ENCODE assay signal across 8 cellular contexts in genomic region chr9:2018162-2018643, GRCh38. TPM values are rescaled to one million over a fixed set of nuclear protein-coding genes. Genes with fewer than 3 reads are reported as not detected.
DNase-seq lines count a peak whose midpoint lies in the region; ATAC-seq and TF ChIP-seq lines count a peak whose summit lies in the region.

No MANE protein-coding gene starts in this region.

- no peaks in the 10 kb centered on the region for H3K9me3 Mint-ChIP-seq in stimulated activated naive CD8-positive, alpha-beta T cell treated with anti-CD3 and anti-CD28 coated beads, Interleukin-15, Interleukin-2, amounts not matched to agents 100 ng/mL and 50 ng/mL, for 24 hours

- H3K4me1 Mint-ChIP-seq in stimulated activated naive CD8-positive, alpha-beta T cell treated with anti-CD3 and anti-CD28 coated beads, Interleukin-15, Interleukin-2, amounts not matched to agents 100 ng/mL and 50 ng/mL, for 24 hours (ENCODE audit: low read depth) = peaks cover 61% of the 10 kb centered on the region

- peak overlapping the region; percentile 87 to 99 (median 99) for H3K27ac ChIP-seq in adrenal gland
- peak overlapping the region; percentile 96 to 99 (median 96) for H3K27ac ChIP-seq in right lobe of liver
- H3K27ac ChIP-seq in transverse colon = peak overlapping the region; percentile 95 to 99 (median 96)

- no peaks in the 10 kb centered on the region for H3K36me3 ChIP-seq in adrenal gland (replicated peaks in 1 of 2)
- no peaks in the 10 kb centered on the region for H3K36me3 ChIP-seq in right lobe of liver
- H3K36me3 ChIP-seq in transverse colon = no peaks in the 10 kb centered on the region

- no peak for ATAC-seq in stimulated activated naive CD8-positive, alpha-beta T cell treated with anti-CD3 and anti-CD28 coated beads, Interleukin-15, Interleukin-2, amounts not matched to agents 100 U/mL and 50 U/mL, for 24 hours
- ATAC-seq in right lobe of liver (no peak), GM19467 (IDR thresholded peaks at IDR 0.05; ENCODE audit: unreplicated experiment) (no peak)

- H3K36me3 Mint-ChIP-seq in stimulated activated naive CD8-positive, alpha-beta T cell treated with anti-CD3 and anti-CD28 coated beads, Interleukin-15, Interleukin-2, amounts not matched to agents 100 ng/mL and 50 ng/mL, for 24 hours (ENCODE audit: low read depth) = peaks cover 13% of the 10 kb centered on the region

- H3K4me1 ChIP-seq in adrenal gland (replicated peaks in 1 of 2) = peaks cover 30 to 55% of the 10 kb centered on the region in 2 donors
- peaks cover 0 to 29% (median 7%) of the 10 kb centered on the region in 4 donors for H3K4me1 ChIP-seq in right lobe of liver
- H3K4me1 ChIP-seq in transverse colon = peaks cover 11 to 58% (median 42%) of the 10 kb centered on the region in 4 donors

- intact Hi-C loops in adrenal gland (cut with DNase I) = no loop called here
- intact Hi-C loops in right lobe of liver (cut with DNase I) = no loop called here
- intact Hi-C loops in transverse colon (cut with DNase I; ENCODE audit: low total_unique reads) = no loop called here

- H3K27me3 ChIP-seq in adrenal gland (no peaks in the 10 kb centered on the region), right lobe of liver (no peaks in the 10 kb centered on the region), transverse colon (no peaks in the 10 kb centered on the region)

- no peak for TF ChIP-seq EP300 in transverse colon (IDR thresholded peaks at IDR 0.05; ENCODE audit: low read depth)

- 2 to 7% (median 4%) methylated on average over 7 of the region's 7 CpGs for WGBS in adrenal gland, 4 donors
- WGBS in right lobe of liver (ENCODE audit: insufficient coverage, low coverage, low lambda C conversion rate, missing lambda C conversion rate) = under 1% methylated on average over 7 of the region's 7 CpGs
- 8 to 11% methylated on average over 1 to 7 of the region's 7 CpGs for WGBS in transverse colon (ENCODE audit: low coverage in 1 of 2), 2 donors

- no peaks in the 10 kb centered on the region for H3K27me3 Mint-ChIP-seq in stimulated activated naive CD8-positive, alpha-beta T cell treated with anti-CD3 and anti-CD28 coated beads, Interleukin-15, Interleukin-2, amounts not matched to agents 100 ng/mL and 50 ng/mL, for 24 hours

- DNase-seq in stimulated activated naive CD8-positive, alpha-beta T cell treated with anti-CD3 and anti-CD28 coated beads, Interleukin-15, Interleukin-2, amounts not matched to agents 100 U/mL and 50 U/mL, for 24 hours = no peak
- DNase-seq in adrenal gland (no peak), right lobe of liver (peak in 1 of 3 donors; percentile 54), transverse colon (no peak), OCI-M2 (lab: John Stamatoyannopoulos, UW; ENCODE audit: unreplicated experiment) (no peak), NCI-H82 (lab: John Stamatoyannopoulos, UW) (no peak)

- no peak for TF ChIP-seq CTCF in adrenal gland (IDR thresholded peaks at IDR 0.05)
- TF ChIP-seq CTCF in right lobe of liver (IDR thresholded peaks at IDR 0.05) = no peak
- TF ChIP-seq CTCF in transverse colon (IDR thresholded peaks at IDR 0.05) = no peak

- peak overlapping the region; percentile 95 for H3K4me3 Mint-ChIP-seq in stimulated activated naive CD8-positive, alpha-beta T cell treated with anti-CD3 and anti-CD28 coated beads, Interleukin-15, Interleukin-2, amounts not matched to agents 100 ng/mL and 50 ng/mL, for 24 hours

- no peaks in the 10 kb centered on the region for H3K9me3 ChIP-seq in adrenal gland (replicated peaks in 1 of 3)
- H3K9me3 ChIP-seq in right lobe of liver = no peaks in the 10 kb centered on the region
- no peaks in the 10 kb centered on the region for H3K9me3 ChIP-seq in transverse colon

- in situ Hi-C loops in transverse colon (cut with MboI; ENCODE audit: low pct_ligation_motif_present in 1 of 4, low pct_unique_long_range_greater_than_20kb in 1 of 4, low sequenced_read_pairs in 3 of 4) = no loop called here

- H3K4me3 ChIP-seq in adrenal gland (peak overlapping the region; percentile 79 to 97 (median 82)), right lobe of liver (peak overlapping the region; percentile 81 to 85 (median 83)), transverse colon (peak overlapping the region; percentile 49 to 89 (median 83))

- peak overlapping the region; percentile 97 for H3K27ac Mint-ChIP-seq in stimulated activated naive CD8-positive, alpha-beta T cell treated with anti-CD3 and anti-CD28 coated beads, Interleukin-15, Interleukin-2, amounts not matched to agents 100 ng/mL and 50 ng/mL, for 24 hours

- no peak for TF ChIP-seq POLR2A in adrenal gland (IDR thresholded peaks at IDR 0.05)
- TF ChIP-seq POLR2A in right lobe of liver (IDR thresholded peaks at IDR 0.05) = no peak
- no peak for TF ChIP-seq POLR2A in transverse colon (IDR thresholded peaks at IDR 0.05)

RNA-seq across cellular contexts. Expression of gene SMARCA2, which starts 3.1 kb away (rescaled TPM):
- total RNA-seq in adrenal gland (100 to 1,000 TPM; 115 to 192 (median 151) TPM), right lobe of liver (10 to 100 TPM; 46.2 to 97.8 (median 62.4) TPM), transverse colon (100 to 1,000 TPM in 1 of 4 donors, 10 to 100 TPM in 3; 74.8 to 110 (median 92.4) TPM)
- 100 to 1,000 TPM in 1 of 3 donors, 10 to 100 TPM in 2; 38.3 to 149 (median 55.5) TPM for polyA plus RNA-seq in adrenal gland
